8 cellular contexts compared by ENCODE assay signal in the genomic region with DNA sequence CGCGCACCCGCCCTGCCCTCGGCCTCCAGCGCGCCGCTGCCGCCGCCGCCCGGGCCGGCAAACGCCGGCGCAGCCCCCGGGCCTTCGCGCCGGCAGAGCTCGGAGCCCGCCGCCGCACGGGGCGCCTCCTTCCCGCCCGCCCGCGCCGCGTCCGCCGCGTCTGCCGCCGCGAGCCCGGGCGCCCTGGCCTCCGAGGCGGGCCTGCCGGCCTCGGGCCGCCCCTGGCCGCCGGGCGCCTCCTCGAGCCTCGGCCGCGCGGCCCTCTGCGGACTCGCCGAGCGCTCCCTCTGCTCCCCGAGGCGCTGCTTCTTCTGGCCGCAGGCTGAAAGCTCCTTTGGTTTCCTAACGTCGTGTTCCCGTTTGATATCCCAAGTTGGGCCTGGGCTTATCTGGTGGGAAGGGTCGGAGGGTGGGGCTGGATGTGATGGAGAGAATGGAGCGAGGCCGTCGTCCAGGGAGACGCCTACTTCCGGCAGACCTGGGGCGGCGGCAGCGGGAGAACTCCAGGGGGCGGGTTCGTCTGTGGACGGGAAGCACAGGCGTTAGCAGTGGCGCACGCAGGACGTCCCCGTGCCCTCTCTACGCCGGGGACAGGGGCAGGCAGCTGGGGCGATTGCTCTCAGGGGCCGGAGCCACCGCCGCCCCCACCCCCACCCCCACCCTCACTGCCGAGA.
DNase-seq lines count a peak whose midpoint lies in the region; ATAC-seq and TF ChIP-seq lines count a peak whose summit lies in the region.

No MANE protein-coding gene starts in this region.

- BruUV-seq in IMR-90 (replicated peaks; lab: Mats Ljungman, UMichigan) (no TSS peak), PC-3 (replicated peaks; lab: Mats Ljungman, UMichigan) (no TSS peak)

- H3K27ac Mint-ChIP-seq in activated T-helper 17 cell treated with anti-CD3 and anti-CD28 coated beads, Interleukin-2, amount 50 U/mL, for 72 hours, result peak overlapping the region; percentile 86
- peak overlapping the region; percentile 31 to 64 for H3K27ac Mint-ChIP-seq in natural killer cell

- TF ChIP-seq RAD21 in IMR-90 (IDR thresholded peaks at IDR 0.05; ENCODE audit: low read length), result no peak

- H3K18ac ChIP-seq in IMR-90 (ENCODE audit: low read depth, low read length), result peak overlapping the region; percentile 42; the same call in 1 of the 2 replicates

- POLR2A ChIA-PET in IMR-90 (lab: Charles Lee; ENCODE audit: unreplicated experiment), result interaction anchor here (0.6 kb wide), 1 partner anchor 475 kb away, joined by 3 read pairs; no protein-coding TSS in a partner anchor
- POLR2A ChIA-PET in PC-3 (lab: Charles Lee; ENCODE audit: unreplicated experiment), result no interaction called here

- peak; percentile 82 for DNase-seq in DMS79 (lab: John Stamatoyannopoulos, UW)
- peak; percentile 73 for DNase-seq in IMR-90
- DNase-seq in PC-3, result peak; percentile 63
- DNase-seq in fibroblast of peridontal ligament (ENCODE audit: extremely low read depth), result peak; percentile 78
- peak; percentile 36 for DNase-seq in natural killer cell
- DNase-seq in stromal cell of bone marrow (ENCODE audit: low read depth), result peak; percentile 48

- peak overlapping the region; percentile 48; the same call in 1 of the 2 replicates for H3K23ac ChIP-seq in IMR-90 (ENCODE audit: low read depth, low read length)

- H3K14ac ChIP-seq in IMR-90 (replicated peaks; ENCODE audit: low read depth, low read length), result peak overlapping the region; percentile 60; the same call in 1 of the 2 replicates

- peak; percentile 40; the same call in 1 of the 2 replicates for TF ChIP-seq POLR2A in IMR-90 (IDR thresholded peaks at IDR 0.05; ENCODE audit: low read depth, low read length)

- H3K27me3 Mint-ChIP-seq in activated T-helper 17 cell treated with anti-CD3 and anti-CD28 coated beads, Interleukin-2, amount 50 U/mL, for 72 hours, result peaks cover 6% of the 10 kb centered on the region
- peaks cover 12 to 21% of the 10 kb centered on the region in 2 donors for H3K27me3 Mint-ChIP-seq in natural killer cell (ENCODE audit: low read depth in 2 of 2)

- H3K79me2 ChIP-seq in PC-3 (ENCODE audit: low read length), result no peaks in the 10 kb centered on the region

- H2AFZ ChIP-seq in IMR-90 (replicated peaks; ENCODE audit: low read length, poor library complexity), result peak overlapping the region; percentile 94
- peak overlapping the region; percentile 92 for H2AFZ ChIP-seq in PC-3 (ENCODE audit: low read length)

- no peak overlapping the region for H2AK5ac ChIP-seq in IMR-90 (ENCODE audit: low read depth, low read length)

- CTCF ChIA-PET in IMR-90 (lab: Yijun Ruan, JAX) (no interaction called here), PC-3 (lab: Charles Lee) (interaction anchor here (1.0 kb wide), 1 partner anchor 79 kb away, joined by 5 read pairs; no protein-coding TSS in a partner anchor)

- H2BK120ac ChIP-seq in IMR-90 (ENCODE audit: low read depth, low read length), result no peak overlapping the region

- peak overlapping the region; percentile 60 for H2AK9ac ChIP-seq in IMR-90 (replicated peaks; ENCODE audit: low read depth, low read length, poor library complexity)

- intact Hi-C loops in IMR-90 (cut with micrococcal nuclease), result loop anchor here (1.0 to 10.0 kb wide), 8 partner anchors 79 to 1255 kb away; no protein-coding TSS in a partner anchor
- intact Hi-C loops in PC-3 (cut with micrococcal nuclease), result loop anchor here (1.0 to 10.0 kb wide), 5 partner anchors 79 to 905 kb away; no protein-coding TSS in a partner anchor
- intact Hi-C loops in natural killer cell (cut with micrococcal nuclease), result no loop called here

- peak overlapping the region; percentile 86 for H4K5ac ChIP-seq in IMR-90 (ENCODE audit: low read depth, low read length)

- H3K4me1 Mint-ChIP-seq in activated T-helper 17 cell treated with anti-CD3 and anti-CD28 coated beads, Interleukin-2, amount 50 U/mL, for 72 hours, result peaks cover 3% of the 10 kb centered on the region
- peaks cover 11 to 12% of the 10 kb centered on the region in 2 donors for H3K4me1 Mint-ChIP-seq in natural killer cell

- H3K9me3 Mint-ChIP-seq in activated T-helper 17 cell treated with anti-CD3 and anti-CD28 coated beads, Interleukin-2, amount 50 U/mL, for 72 hours, result no peaks in the 10 kb centered on the region
- H3K9me3 Mint-ChIP-seq in natural killer cell, result no peaks in the 10 kb centered on the region

- dilution Hi-C loops in IMR-90 (cut with HindIII; ENCODE audit: low sequenced_read_pairs, unreplicated experiment), result no loop called here

- in situ Hi-C loops in IMR-90 (cut with MboI; ENCODE audit: low sequenced_read_pairs), result no loop called here

- peak overlapping the region; percentile 29; the same call in 1 of the 3 replicates for H2BK15ac ChIP-seq in IMR-90 (ENCODE audit: low read depth, low read length)

- TF ChIP-seq CTCF in IMR-90 (conservative IDR thresholded peaks at IDR 0.05; ENCODE audit: low read depth, low read length), result no peak
- no peak for TF ChIP-seq CTCF in PC-3 (conservative IDR thresholded peaks at IDR 0.05; ENCODE audit: low read depth, low read length)
- no peak for TF ChIP-seq CTCF in natural killer cell (IDR thresholded peaks at IDR 0.05)

- H4K91ac ChIP-seq in IMR-90 (ENCODE audit: insufficient read depth, low read depth, low read length), result peak overlapping the region; percentile 66

- peak overlapping the region; percentile 83 for H3K4me3 Mint-ChIP-seq in activated T-helper 17 cell treated with anti-CD3 and anti-CD28 coated beads, Interleukin-2, amount 50 U/mL, for 72 hours
- peak overlapping the region; percentile 93 for H3K4me3 Mint-ChIP-seq in natural killer cell

- H3K27ac ChIP-seq in IMR-90 (ENCODE audit: insufficient read depth, low read length) (peak overlapping the region; percentile 92), PC-3 (ENCODE audit: low read length) (no peak overlapping the region)

- peaks cover 0 to 13% of the 10 kb centered on the region in 2 experiments; a peak in 2 of 4 replicates for H3K79me1 ChIP-seq in IMR-90 (ENCODE audit: low read depth in 1 of 2, low read length in 2 of 2)

- H3K4me3 ChIP-seq in IMR-90 (ENCODE audit: insufficient read depth, low read depth, low read length), result peak overlapping the region; percentile 78
- H3K4me3 ChIP-seq in PC-3 (ENCODE audit: low read length), result peak overlapping the region; percentile 66

- H2BK5ac ChIP-seq in IMR-90 (ENCODE audit: low read depth, low read length, poor library complexity, severe bottlenecking), result peak overlapping the region; percentile 74

- H3K56ac ChIP-seq in IMR-90 (ENCODE audit: extremely low read depth, insufficient read depth, low read length), result no peak overlapping the region

- H3K36me3 Mint-ChIP-seq in activated T-helper 17 cell treated with anti-CD3 and anti-CD28 coated beads, Interleukin-2, amount 50 U/mL, for 72 hours (ENCODE audit: low read depth), result no peaks in the 10 kb centered on the region
- H3K36me3 Mint-ChIP-seq in natural killer cell, result no peaks in the 10 kb centered on the region

- H3K9me3 ChIP-seq in IMR-90 (ENCODE audit: control insufficient read depth, insufficient read depth, low read length), result no peaks in the 10 kb centered on the region
- no peaks in the 10 kb centered on the region for H3K9me3 ChIP-seq in PC-3 (ENCODE audit: low read length)

- peak overlapping the region; percentile 23 to 91; a peak in 3 of 4 replicates for H4K8ac ChIP-seq in IMR-90 (ENCODE audit: low read depth in 2 of 2, low read length in 2 of 2)

- H3K9me1 ChIP-seq in IMR-90 (ENCODE audit: insufficient read depth, low read length), result no peaks in the 10 kb centered on the region; the same call in 1 of the 2 replicates

- H3K9ac ChIP-seq in IMR-90 (ENCODE audit: low read depth, low read length) (peak overlapping the region; percentile 83), PC-3 (ENCODE audit: low read length) (no peak overlapping the region)

- H3K4me1 ChIP-seq in IMR-90 (ENCODE audit: control insufficient read depth, insufficient read depth, low read length), result peaks cover 5% of the 10 kb centered on the region
- H3K4me1 ChIP-seq in PC-3 (ENCODE audit: insufficient read depth, low read length), result peaks cover 8% of the 10 kb centered on the region

- ATAC-seq in GM21723 (IDR thresholded peaks at IDR 0.05; ENCODE audit: unreplicated experiment) (peak; percentile 86), IMR-90 (ENCODE audit: low read depth) (peak; percentile 93), PC-3 (peak; percentile 89), natural killer cell (peak; percentile 71 to 79 (median 76))
- ATAC-seq in activated T-helper 17 cell treated with anti-CD3 and anti-CD28 coated beads, Interleukin-2, amount 50 U/mL, for 72 hours (replicated peaks), result peak; percentile 95

- no peak overlapping the region for H2BK20ac ChIP-seq in IMR-90 (ENCODE audit: low read depth, low read length)

- no peaks in the 10 kb centered on the region for H3F3A ChIP-seq in PC-3 (ENCODE audit: low read length, unreplicated experiment)

- H4K20me1 ChIP-seq in IMR-90 (ENCODE audit: insufficient read depth, low read length) (no peaks in the 10 kb centered on the region), PC-3 (ENCODE audit: low read length) (no peaks in the 10 kb centered on the region)

- no peaks in the 10 kb centered on the region for H3K9me2 ChIP-seq in PC-3 (replicated peaks; ENCODE audit: low read length)

- H3K27me3 ChIP-seq in IMR-90 (ENCODE audit: control insufficient read depth, insufficient read depth, low read length) (no peaks in the 10 kb centered on the region), PC-3 (ENCODE audit: low read length) (peaks cover 52% of the 10 kb centered on the region)

- H3K4ac ChIP-seq in IMR-90 (ENCODE audit: low read depth, low read length), result peak overlapping the region; percentile 92; the same call in 1 of the 2 replicates

- WGBS in IMR-90 (ENCODE audit: extremely low coverage in 2 of 2, insufficient read length in 1 of 2), 2 experiments, result 3% methylated on average over 35 of the region's 86 CpGs; no CpG with 5 or more reads in 1 of the 2 experiments

- no peaks in the 10 kb centered on the region for H3K36me3 ChIP-seq in IMR-90 (ENCODE audit: control insufficient read depth, insufficient read depth, low read length)
- no peaks in the 10 kb centered on the region for H3K36me3 ChIP-seq in PC-3 (ENCODE audit: low read depth, low read length)

- H3K4me2 ChIP-seq in IMR-90 (ENCODE audit: low read depth, low read length) (peak overlapping the region; percentile 85), PC-3 (ENCODE audit: low read length) (peak overlapping the region; percentile 85)

TF ChIP-seq in IMR-90, 13 proteins besides CTCF, POLR2A, EP300 and RAD21 (continues in another document):
- TF ChIP-seq RCOR1 (IDR thresholded peaks at IDR 0.05; ENCODE audit: insufficient replicate concordance, low read length), result no peak
- TF ChIP-seq ELK1 (IDR thresholded peaks at IDR 0.05; ENCODE audit: borderline replicate concordance, low read depth, low read length), result no peak
- TF ChIP-seq NFE2L2 (IDR thresholded peaks at IDR 0.05; ENCODE audit: low read depth, low read length), result no peak
